ENCODE assay signal across 21 cellular contexts in the genomic region with DNA sequence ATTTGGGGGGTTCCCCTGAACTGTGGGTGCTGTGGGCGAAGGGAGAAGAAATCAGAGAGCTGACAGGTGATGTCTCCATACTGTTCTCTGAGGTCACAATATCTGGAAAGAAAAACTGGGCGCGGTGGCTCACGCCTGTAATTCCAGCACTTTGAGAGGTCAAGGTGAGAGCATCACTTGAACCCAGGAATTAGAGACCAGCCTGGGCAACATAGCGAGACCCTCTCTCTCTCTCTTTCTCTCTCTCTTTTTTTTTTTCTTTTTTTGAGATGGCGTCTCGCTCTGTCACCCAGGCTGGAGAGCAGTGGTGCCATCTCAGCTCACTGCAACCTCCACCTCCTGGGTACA. TPM values are rescaled to one million over a fixed set of nuclear protein-coding genes. Genes with fewer than 3 reads are reported as not detected.
"Had no signal": no experiment of that assay in that cellular context is flagged by ENCODE, and none has a peak within 500 bp of the region (broad histone marks: within the 10 kb centered on the region; RNA-seq: fewer than 3 reads in every experiment).

No MANE protein-coding gene starts in this region.

- H3K27me3 ChIP-seq: foreskin keratinocyte, right atrium auricular region, thyroid gland had no signal

- H3K9me3 ChIP-seq: prostate gland, sigmoid colon, stomach, thyroid gland had no signal

- H3K4me2 ChIP-seq: hepatocyte had no signal

- H3K4me1 ChIP-seq: gastroesophageal sphincter, prostate gland had no signal

- H3K27ac Mint-ChIP-seq: memory B cell; natural killer cell treated with Interleukin-12 subunit alpha and Interleukin-12 subunit beta and Interleukin-15 and Interleukin-18, amount 100 ng/mL, for 72 hours; stimulated activated effector memory CD8-positive, alpha-beta T cell treated with anti-CD3 and anti-CD28 coated beads, Interleukin-12 subunit alpha, Interleukin-12 subunit beta, amount 100 ng/mL, for 72 hours had no signal

- H3K4me3 Mint-ChIP-seq: memory B cell; natural killer cell treated with Interleukin-12 subunit alpha and Interleukin-12 subunit beta and Interleukin-15 and Interleukin-18, amount 100 ng/mL, for 72 hours; neural crest cell; stimulated activated effector memory CD8-positive, alpha-beta T cell treated with anti-CD3 and anti-CD28 coated beads, Interleukin-12 subunit alpha, Interleukin-12 subunit beta, amount 100 ng/mL, for 72 hours had no signal

- H3K79me2 ChIP-seq: hepatocyte had no signal

- FAIRE-seq: colon, kidney, urothelium cell line had no signal

- H3K4me3 ChIP-seq: esophagus muscularis mucosa, gastroesophageal sphincter, heart left ventricle, hepatocyte, lung, prostate gland, right atrium auricular region, sigmoid colon, stomach, thyroid gland had no signal

- H2AFZ ChIP-seq: hepatocyte had no signal

- H3K9me3 Mint-ChIP-seq: naive B cell; natural killer cell treated with Interleukin-12 subunit alpha and Interleukin-12 subunit beta and Interleukin-15 and Interleukin-18, amount 100 ng/mL, for 72 hours; neural crest cell; stimulated activated effector memory CD8-positive, alpha-beta T cell treated with anti-CD3 and anti-CD28 coated beads, Interleukin-12 subunit alpha, Interleukin-12 subunit beta, amount 100 ng/mL, for 72 hours had no signal

- H3K36me3 ChIP-seq: prostate gland, right atrium auricular region, thyroid gland had no signal

- H3K27ac ChIP-seq: esophagus muscularis mucosa, foreskin keratinocyte, gastroesophageal sphincter, heart left ventricle, hepatocyte, prostate gland, right atrium auricular region, sigmoid colon, thyroid gland had no signal

- DNase-seq: kidney had no signal

- H3K36me3 Mint-ChIP-seq: memory B cell; naive B cell; natural killer cell treated with Interleukin-12 subunit alpha and Interleukin-12 subunit beta and Interleukin-15 and Interleukin-18, amount 100 ng/mL, for 72 hours; stimulated activated effector memory CD8-positive, alpha-beta T cell treated with anti-CD3 and anti-CD28 coated beads, Interleukin-12 subunit alpha, Interleukin-12 subunit beta, amount 100 ng/mL, for 72 hours had no signal

- H3K4me1 Mint-ChIP-seq: neural crest cell had no signal

RNA-seq across cellular contexts. Expression of a gene that starts 21.9 kb away (rescaled TPM):
- polyA plus RNA-seq: foreskin keratinocyte had no signal

RNA-seq across cellular contexts. Expression of a gene that starts 26.1 kb away (rescaled TPM):
- total RNA-seq: foreskin keratinocyte, mononuclear cell, subcutaneous adipose tissue had no signal
- polyA plus RNA-seq: foreskin keratinocyte had no signal
